Comparison of ENCODE assay signal across 8 cellular contexts in genomic region chr1:68496680-68497357, GRCh38. TPM values are rescaled to one million over a fixed set of nuclear protein-coding genes. Genes with fewer than 3 reads are reported as not detected.
DNase-seq lines count a peak whose midpoint lies in the region; ATAC-seq and TF ChIP-seq lines count a peak whose summit lies in the region.

DEPDC1 (minus strand) TSS chr1:68497082; CDS start chr1:68496999, 83 bp downstream.

- H3K27me3 ChIP-seq in esophagus muscularis mucosa = no peaks in the 10 kb centered on the region

- intact Hi-C loops in esophagus muscularis mucosa (cut with DNase I) = no loop called here

- H3K9me3 ChIP-seq in esophagus muscularis mucosa = no peaks in the 10 kb centered on the region

- WGBS in esophagus muscularis mucosa = 0% methylated on average over 21 of the region's 64 CpGs

- H3K4me3 ChIP-seq in esophagus muscularis mucosa = peak within 1 kb of the TSS; percentile 55 to 65 (median 62)

- TF ChIP-seq POLR2A in esophagus muscularis mucosa (IDR thresholded peaks at IDR 0.05; ENCODE audit: low read depth) = no peak

- H3K4me1 ChIP-seq in esophagus muscularis mucosa = peaks cover 10 to 21% (median 17%) of the 10 kb centered on the region in 4 donors

- peak; percentile 96 for ATAC-seq in GM21526 (IDR thresholded peaks at IDR 0.05; ENCODE audit: low FRiP score, unreplicated experiment)

- peak within 1 kb of the TSS in 2 of 4 donors; percentile 10 to 56 for H3K27ac ChIP-seq in esophagus muscularis mucosa (replicated peaks in 1 of 4)

- DNase-seq in DMS 273 treated with DMSO at 0.1 percent for 48 hours (lab: John Stamatoyannopoulos, UW) (peak; percentile 87), HuH-7 (ENCODE audit: low spot score) (peak; percentile 90), OCI-M1 (lab: John Stamatoyannopoulos, UW) (peak; percentile 97), esophagus muscularis mucosa (ENCODE audit: extremely low spot score) (peak; percentile 97), myocyte (ENCODE audit: low read depth) (peak; percentile 97)
- peak; percentile 64 for DNase-seq in activated T-cell treated with anti-CD3 and anti-CD28 coated beads, Interleukin-2, amount 50 U/mL, for 1 hour
- peak; percentile 43 to 60 for DNase-seq in stimulated activated CD8-positive, alpha-beta memory T cell treated with anti-CD3 and anti-CD28 coated beads, Interleukin-7, amount 100 ng/mL, for 4 hours (ENCODE audit: low read depth in 2 of 2)

- TF ChIP-seq CTCF in esophagus muscularis mucosa (IDR thresholded peaks at IDR 0.05) = peak in 1 of 3 experiments; percentile 21

- no peak for TF ChIP-seq EP300 in esophagus muscularis mucosa (IDR thresholded peaks at IDR 0.05)

- no peaks in the 10 kb centered on the region for H3K36me3 ChIP-seq in esophagus muscularis mucosa

RNA-seq across cellular contexts. Expression of gene DEPDC1, which starts in this region (rescaled TPM):
- total RNA-seq in esophagus muscularis mucosa (under 1 TPM in 3 of 4 donors, not detected in 1; under 0.01 to 0.78 (median 0.52) TPM), myocyte (1.0 and 1.6 TPM in 2 replicates)
- polyA plus RNA-seq in myocyte (2012) = 0.32 TPM

Comparison
In these comparisons a context has a peak if more than half of its experiments do, and no peak if none do; other contexts are left out.
1. Peak in DNase-seq and H3K4me3 ChIP-seq in esophagus muscularis mucosa; RNA of the gene not detected or under 1 TPM.